Comparison of ENCODE assay signal across 21 cellular contexts in genomic region chr22:20844055-20845037, GRCh38.
"Had no signal": no experiment of that assay in that cellular context is flagged by ENCODE, and none has a peak within 500 bp of the region (broad histone marks: within the 10 kb centered on the region; RNA-seq: fewer than 3 reads in every experiment).

No MANE protein-coding gene starts in this region.

- ATAC-seq: activated CD4-positive, CD25-positive, alpha-beta regulatory T cell treated with anti-CD3 and anti-CD28 coated beads, Interleukin-2, amount 50 U/mL, for 24 hours; activated CD8-positive, alpha-beta T cell treated with anti-CD3 and anti-CD28 coated beads, Interleukin-2, amount 10 ng/mL, durations not matched to agents 7 days and 5 days; body of pancreas; stimulated activated naive CD8-positive, alpha-beta T cell treated with anti-CD3 and anti-CD28 coated beads, Interleukin-15, Interleukin-2, amounts not matched to agents 100 U/mL and 50 U/mL, for 24 hours had no signal

- H3K4me3 Mint-ChIP-seq: activated CD4-positive, alpha-beta T cell treated with anti-CD3 and anti-CD28 coated beads, Interleukin-2, amount 10 ng/mL, durations not matched to agents 7 days and 5 days; activated CD8-positive, alpha-beta T cell treated with anti-CD3 and anti-CD28 coated beads, Interleukin-2, amount 10 ng/mL, durations not matched to agents 7 days and 5 days; activated naive CD8-positive, alpha-beta T cell treated with anti-CD3 and anti-CD28 coated beads, Interleukin-2, amount 10 ng/mL, durations not matched to agents 7 days and 5 days had no signal

- H3K9me3 Mint-ChIP-seq: activated CD4-positive, alpha-beta T cell treated with anti-CD3 and anti-CD28 coated beads, Interleukin-2, amount 10 ng/mL, durations not matched to agents 7 days and 5 days; activated naive CD8-positive, alpha-beta T cell treated with anti-CD3 and anti-CD28 coated beads, Interleukin-2, amount 10 ng/mL, durations not matched to agents 7 days and 5 days had no signal

- FAIRE-seq: colon had no signal

- H3K36me3 ChIP-seq: tibial artery, vagina had no signal

- H3K9me3 ChIP-seq: body of pancreas, tibial artery, vagina had no signal

- H3K27me3 ChIP-seq: body of pancreas, tibial artery, vagina had no signal

- H3K4me3 ChIP-seq: body of pancreas, lung, tibial artery, vagina had no signal

- H3K27ac ChIP-seq: body of pancreas, tibial artery, vagina had no signal

- H3K4me1 ChIP-seq: tibial artery had no signal

- H3K27ac Mint-ChIP-seq: activated CD4-positive, alpha-beta T cell treated with anti-CD3 and anti-CD28 coated beads, Interleukin-2, amount 10 ng/mL, durations not matched to agents 7 days and 5 days; activated CD8-positive, alpha-beta T cell treated with anti-CD3 and anti-CD28 coated beads, Interleukin-2, amount 10 ng/mL, durations not matched to agents 7 days and 5 days; activated naive CD8-positive, alpha-beta T cell treated with anti-CD3 and anti-CD28 coated beads, Interleukin-2, amount 10 ng/mL, durations not matched to agents 7 days and 5 days had no signal

- DNase-seq: activated CD4-positive, alpha-beta T cell treated with anti-CD3 and anti-CD28 coated beads, Interleukin-2, amount 10 ng/mL, durations not matched to agents 7 days and 5 days; activated CD8-positive, alpha-beta T cell treated with anti-CD3 and anti-CD28 coated beads, Interleukin-2, amount 10 ng/mL, durations not matched to agents 7 days and 5 days; activated gamma-delta T cell treated with Interleukin-2 at 50 U/mL for 16 hours; activated naive CD8-positive, alpha-beta T cell treated with anti-CD3 and anti-CD28 coated beads, Interleukin-2, amount 10 ng/mL, durations not matched to agents 7 days and 5 days; body of pancreas; caudate nucleus; foreskin melanocyte; glutamatergic neuron; hypothalamus; left colon; stimulated activated CD4-positive, alpha-beta T cell treated with anti-CD3 and anti-CD28 coated beads, Interleukin-12 subunit alpha, Interleukin-12 subunit beta, amount 100 ng/mL, for 4 hours; stimulated activated CD4-positive, alpha-beta T cell treated with anti-CD3 and anti-CD28 coated beads, Interleukin-1b, Interleukin-23, amount 100 ng/mL, for 48 hours; stimulated activated CD8-positive, alpha-beta memory T cell treated with anti-CD3 and anti-CD28 coated beads, Interleukin-4, amount 100 ng/mL, for 48 hours; stimulated activated naive CD8-positive, alpha-beta T cell treated with anti-CD3 and anti-CD28 coated beads, Interleukin-15, Interleukin-2, amounts not matched to agents 100 U/mL and 50 U/mL, for 24 hours; substantia nigra; tibial artery had no signal

- H3K27me3 Mint-ChIP-seq: activated CD4-positive, alpha-beta T cell treated with anti-CD3 and anti-CD28 coated beads, Interleukin-2, amount 10 ng/mL, durations not matched to agents 7 days and 5 days; activated naive CD8-positive, alpha-beta T cell treated with anti-CD3 and anti-CD28 coated beads, Interleukin-2, amount 10 ng/mL, durations not matched to agents 7 days and 5 days; progenitor cell of endocrine pancreas had no signal
